ENCODE assay signal across 20 cellular contexts in the genomic region with DNA sequence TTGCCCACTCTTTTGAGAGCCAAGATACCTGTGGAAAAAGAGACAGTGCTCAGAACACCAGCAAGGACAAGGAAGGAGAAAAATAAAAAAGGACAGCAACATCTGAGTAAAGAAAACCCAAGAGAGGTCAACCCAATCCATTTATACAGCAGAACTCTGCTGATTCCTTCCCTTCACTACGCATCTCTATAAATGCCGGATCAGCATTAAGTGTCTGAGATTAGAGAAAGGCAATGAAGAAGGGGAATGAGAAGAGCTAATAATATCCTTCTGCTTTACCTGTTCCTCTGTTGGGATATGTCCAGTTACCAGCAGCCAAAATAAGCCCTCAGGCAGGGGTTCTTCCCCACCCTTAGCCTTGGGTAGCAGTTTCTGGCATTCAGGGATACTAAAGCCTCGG. TPM values are rescaled to one million over a fixed set of nuclear protein-coding genes. Genes with fewer than 3 reads are reported as not detected.
DNase-seq lines count a peak whose midpoint lies in the region; ATAC-seq, FAIRE-seq and TF ChIP-seq lines count a peak whose summit lies in the region.
"Had no signal": no experiment of that assay in that cellular context is flagged by ENCODE, and none has a peak within 500 bp of the region (broad histone marks: within the 10 kb centered on the region; RNA-seq: fewer than 3 reads in every experiment).

No MANE protein-coding gene starts in this region.

- H3K27me3 Mint-ChIP-seq in astrocyte (ENCODE audit: low read depth, unreplicated experiment) (no peaks in the 10 kb centered on the region), naive B cell (no peaks in the 10 kb centered on the region)

- no peak overlapping the region for H3K27ac ChIP-seq in HepG2 (ENCODE audit: extremely low read length, insufficient read depth, low read length)
- no peak overlapping the region for H3K27ac ChIP-seq in right lobe of liver
- H3K27ac ChIP-seq in astrocyte (ENCODE audit: low read depth, low read length), result no peak overlapping the region
- H3K27ac ChIP-seq: SJCRH30 had no signal

- H3K4me1 Mint-ChIP-seq in astrocyte (ENCODE audit: low read depth, unreplicated experiment), result no peaks in the 10 kb centered on the region
- H3K4me1 Mint-ChIP-seq in naive B cell, result peaks cover 0 to 12% (median 2%) of the 10 kb centered on the region in 3 donors

- CTCF ChIA-PET in HepG2 (lab: Yijun Ruan, JAX; ENCODE audit: low intra/inter-chr PET ratio, low total read pairs), result no interaction called here

- H3K79me2 ChIP-seq in HepG2 (ENCODE audit: insufficient read depth, low read length), result peaks cover 4% of the 10 kb centered on the region
- H3K79me2 ChIP-seq in astrocyte (ENCODE audit: insufficient read depth, low read length), result peaks cover 4% of the 10 kb centered on the region

- FAIRE-seq in HepG2 (lab: Jason Lieb, UNC) (no peak), astrocyte (lab: Jason Lieb, UNC) (no peak)
- FAIRE-seq: GM19239, HTR-8/SVneo had no signal

- no peaks in the 10 kb centered on the region for H4K20me1 ChIP-seq in HepG2 (ENCODE audit: insufficient read depth, low read length)
- peaks cover 16% of the 10 kb centered on the region for H4K20me1 ChIP-seq in astrocyte (ENCODE audit: insufficient read depth, low read length)

- H3K9me3 ChIP-seq in HepG2 (ENCODE audit: low read length) (no peaks in the 10 kb centered on the region), right lobe of liver (no peaks in the 10 kb centered on the region), astrocyte (ENCODE audit: insufficient read depth, low read depth, low read length) (no peaks in the 10 kb centered on the region)
- H3K9me3 ChIP-seq: SJCRH30 had no signal

- H3K36me3 Mint-ChIP-seq in astrocyte (ENCODE audit: low read depth, unreplicated experiment) (peaks cover 22% of the 10 kb centered on the region), naive B cell (peaks cover 12 to 15% of the 10 kb centered on the region in 2 donors)

- peaks cover 21% of the 10 kb centered on the region for H3K4me1 ChIP-seq in HepG2 (ENCODE audit: insufficient read depth, low read length)
- peaks cover 0 to 63% (median 17%) of the 10 kb centered on the region in 4 donors for H3K4me1 ChIP-seq in right lobe of liver
- no peaks in the 10 kb centered on the region for H3K4me1 ChIP-seq in astrocyte (ENCODE audit: insufficient read depth, low read length)
- H3K4me1 ChIP-seq: SJCRH30 had no signal

- TF ChIP-seq CTCF in HepG2 (CRISPR knock-in tag; IDR thresholded peaks at IDR 0.05), result no peak
- no peak for TF ChIP-seq CTCF in right lobe of liver (IDR thresholded peaks at IDR 0.05)
- TF ChIP-seq CTCF in astrocyte (IDR thresholded peaks at IDR 0.05; ENCODE audit: insufficient read depth, low read depth, low read length), result no peak

- no peaks in the 10 kb centered on the region for H3K27me3 ChIP-seq in HepG2 (ENCODE audit: control insufficient read depth in 1 of 2, insufficient read depth in 2 of 2, low read length in 2 of 2)
- no peaks in the 10 kb centered on the region for H3K27me3 ChIP-seq in right lobe of liver
- no peaks in the 10 kb centered on the region for H3K27me3 ChIP-seq in astrocyte (ENCODE audit: insufficient read depth, low read length)
- H3K27me3 ChIP-seq: SJCRH30 had no signal

- POLR2A ChIA-PET in HepG2 (lab: Yijun Ruan, JAX), result interaction anchor here (1.5 kb wide), 1 partner anchor 15 kb away, joined by 4 read pairs; no protein-coding TSS in a partner anchor

- in situ Hi-C loops in HepG2 (cut with HindIII; ENCODE audit: extremely low pct_ligation_motif_present, low pct_unique_long_range_greater_than_20kb), result no loop called here

- H3K36me3 ChIP-seq in HepG2 (replicated peaks in 1 of 2; ENCODE audit: control insufficient read depth in 1 of 2, insufficient read depth in 2 of 2, low read length in 2 of 2) (peaks cover 15 to 66% of the 10 kb centered on the region in 2 experiments), right lobe of liver (peaks cover 6 to 73% (median 40%) of the 10 kb centered on the region in 4 donors), astrocyte (ENCODE audit: insufficient read depth, low read length) (peaks cover 45% of the 10 kb centered on the region)

- DNase-seq in HepG2 (ENCODE audit: low spot score), result no peak
- no peak for DNase-seq in right lobe of liver
- no peak for DNase-seq in astrocyte (ENCODE audit: low read depth)
- DNase-seq in naive B cell, result no peak
- DNase-seq in DMS79 (lab: John Stamatoyannopoulos, UW), result no peak
- no peak for DNase-seq in HCEC 1CT
- DNase-seq: COR-L47, DMS 273 treated with DMSO at 0.1 percent for 48 hours, GF-D8, H9, MM.1S, NCI-H1105, NCI-H2081 treated with DMSO at 0.1 percent for 48 hours, NCI-H446 treated with DMSO at 0.1 percent for 48 hours, NCI-H69, SJCRH30 had no signal

- TF ChIP-seq EP300 in HepG2 (IDR thresholded peaks at IDR 0.05; ENCODE audit: low read depth in 2 of 2, low read length in 2 of 2) (no peak), HepG2 (CRISPR knock-in tag; IDR thresholded peaks at IDR 0.05; ENCODE audit: borderline replicate concordance) (no peak)

- no peak for TF ChIP-seq RAD21 in HepG2 (CRISPR knock-in tag; IDR thresholded peaks at IDR 0.05)

- ATAC-seq in HepG2 (no peak), right lobe of liver (no peak), naive B cell (ENCODE audit: low read depth in 2 of 2) (no peak), GM18519 (IDR thresholded peaks at IDR 0.05; ENCODE audit: low FRiP score, unreplicated experiment) (no peak)
- ATAC-seq: Panc1 had no signal

- H3K9ac ChIP-seq in HepG2 (ENCODE audit: insufficient read depth, low read depth, low read length), result no peak overlapping the region
- H3K9ac ChIP-seq in astrocyte (ENCODE audit: low read length), result no peak overlapping the region

- H3K4me3 ChIP-seq in HepG2 (replicated peaks in 1 of 3; ENCODE audit: insufficient read depth in 1 of 3, low read depth in 2 of 3, low read length in 3 of 3) (no peak overlapping the region), right lobe of liver (no peak overlapping the region), astrocyte (ENCODE audit: insufficient read depth, low read depth, low read length) (no peak overlapping the region)
- H3K4me3 ChIP-seq: SJCRH30 had no signal

- H3K9me3 Mint-ChIP-seq in astrocyte (ENCODE audit: unreplicated experiment) (no peaks in the 10 kb centered on the region), naive B cell (no peaks in the 10 kb centered on the region)
- H3K9me3 Mint-ChIP-seq: H9 had no signal

- H3K4me2 ChIP-seq in HepG2 (ENCODE audit: low read depth, low read length) (no peak overlapping the region), astrocyte (ENCODE audit: low read length) (no peak overlapping the region)

- TF ChIP-seq POLR2A in HepG2 (IDR thresholded peaks at IDR 0.05; ENCODE audit: insufficient read depth in 1 of 2, low read depth in 2 of 2, low read length in 2 of 2), result no peak
- no peak for TF ChIP-seq POLR2A in right lobe of liver (IDR thresholded peaks at IDR 0.05)

- intact Hi-C loops in HepG2 (cut with micrococcal nuclease; ENCODE audit: unreplicated experiment), result no loop called here
- intact Hi-C loops in right lobe of liver (cut with DNase I), result no loop called here

- BruUV-seq in HepG2 (replicated peaks; lab: Mats Ljungman, UMichigan), result no TSS peak

- H3K4me3 Mint-ChIP-seq in astrocyte (ENCODE audit: unreplicated experiment) (no peak overlapping the region), naive B cell (no peak overlapping the region)
- H3K4me3 Mint-ChIP-seq: H9 had no signal

- 95% methylated on average over 3 of the region's 3 CpGs for WGBS in HepG2 (ENCODE audit: low lambda C conversion rate)
- 95% methylated on average over 3 of the region's 3 CpGs for WGBS in right lobe of liver (ENCODE audit: insufficient coverage, low coverage, low lambda C conversion rate, missing lambda C conversion rate)

- H3K27ac Mint-ChIP-seq in astrocyte (ENCODE audit: unreplicated experiment), result peak overlapping the region; percentile 62
- H3K27ac Mint-ChIP-seq in naive B cell, result peak overlapping the region in 4 of 6 donors; percentile 16 to 80 (median 56)
- H3K27ac Mint-ChIP-seq: H9 had no signal

- H2AFZ ChIP-seq in HepG2 (ENCODE audit: low read length), result no peak overlapping the region
- no peak overlapping the region for H2AFZ ChIP-seq in astrocyte (ENCODE audit: low read depth, low read length)

RNA-seq across cellular contexts. Expression of a gene that starts 15.8 kb away (rescaled TPM):
- total RNA-seq in HepG2 (2016; rRNA removed; fragmentation: Illumina TruSeq; extraction: Trizol) (18.6 and 21.0 TPM in 2 replicates), right lobe of liver (10 to 100 TPM in 3 of 6 experiments, 1 to 10 TPM in 3; 5.5 to 25.1 (median 13.0) TPM), astrocyte (6.7 and 9.3 TPM in 2 replicates)
- total RNA-seq in HepG2 (2016; cell fraction: cytosol; rRNA removed; fragmentation: Illumina TruSeq; extraction: Trizol; ENCODE audit: low read depth), result 10.8 and 11.2 TPM in 2 replicates
- 20.5 and 20.7 TPM in 2 replicates for total RNA-seq in HepG2 (2016; cell fraction: insoluble cytoplasmic fraction; rRNA removed; fragmentation: Illumina TruSeq; extraction: Trizol)
- total RNA-seq in HepG2 (2016; cell fraction: membrane; rRNA removed; fragmentation: Illumina TruSeq; extraction: Trizol), result 19.9 and 20.0 TPM in 2 replicates
- 16.9 and 18.6 TPM in 2 replicates for total RNA-seq in HepG2 (2016; cell fraction: nucleus; rRNA removed; fragmentation: Illumina TruSeq; extraction: Trizol)
- polyA plus RNA-seq in HepG2 (2011; rRNA removed) (35.3 and 37.3 TPM in 2 replicates), naive B cell (ENCODE audit: low read depth in 6 of 6) (10 to 100 TPM in 5 of 6 donors, 1 to 10 TPM in 1; 9.5 to 16.6 (median 14.2) TPM)
- polyA plus RNA-seq in HepG2 (2011; cell fraction: cytosol; rRNA removed), result 27.3 and 29.7 TPM in 2 replicates
- polyA plus RNA-seq in HepG2 (2011; cell fraction: nucleus; rRNA removed), result 47.9 and 56.5 TPM in 2 replicates
- polyA plus RNA-seq in HepG2 (2012), result 14.4 TPM in 2 replicates
- polyA plus RNA-seq in HepG2 (2016; cell fraction: cytosol; fragmentation: Illumina TruSeq; extraction: Trizol; ENCODE audit: low read depth), result 11.5 and 12.3 TPM in 2 replicates
- polyA plus RNA-seq in HepG2 (2016; cell fraction: insoluble cytoplasmic fraction; fragmentation: Illumina TruSeq; extraction: Trizol; ENCODE audit: low read depth), result 20.5 and 20.9 TPM in 2 replicates
- 16.8 and 16.9 TPM in 2 replicates for polyA plus RNA-seq in HepG2 (2016; cell fraction: membrane; fragmentation: Illumina TruSeq; extraction: Trizol; ENCODE audit: low read depth)
- polyA plus RNA-seq in HepG2 (2016; cell fraction: nucleus; fragmentation: Illumina TruSeq; extraction: Trizol; ENCODE audit: insufficient read depth, low read depth), result 52.1 and 53.2 TPM in 2 replicates
- 23.4 and 33.2 TPM in 2 replicates for polyA minus RNA-seq in HepG2 (2011; rRNA and poly(A)+ RNA removed; ENCODE audit: low replicate concordance)
- polyA minus RNA-seq in HepG2 (2011; cell fraction: cytosol; rRNA and poly(A)+ RNA removed), result 7.5 and 9.5 TPM in 2 replicates
- 33.2 and 35.2 TPM in 2 replicates for polyA minus RNA-seq in HepG2 (2011; cell fraction: nucleus; rRNA and poly(A)+ RNA removed)

RNA-seq across cellular contexts. Expression of a gene that starts 17.5 kb away (rescaled TPM):
- total RNA-seq in HepG2 (2016; rRNA removed; fragmentation: Illumina TruSeq; extraction: Trizol), result 175 and 243 TPM in 2 replicates
- 84.6 and 90.4 TPM in 2 replicates for total RNA-seq in HepG2 (2016; cell fraction: cytosol; rRNA removed; fragmentation: Illumina TruSeq; extraction: Trizol; ENCODE audit: low read depth)
- total RNA-seq in HepG2 (2016; cell fraction: insoluble cytoplasmic fraction; rRNA removed; fragmentation: Illumina TruSeq; extraction: Trizol), result 173 and 226 TPM in 2 replicates
- 154 and 164 TPM in 2 replicates for total RNA-seq in HepG2 (2016; cell fraction: membrane; rRNA removed; fragmentation: Illumina TruSeq; extraction: Trizol)
- total RNA-seq in HepG2 (2016; cell fraction: nucleus; rRNA removed; fragmentation: Illumina TruSeq; extraction: Trizol), result 167 and 188 TPM in 2 replicates
- 173 and 177 TPM in 2 replicates for polyA plus RNA-seq in HepG2 (2011; rRNA removed)
- 103 and 144 TPM in 2 replicates for polyA plus RNA-seq in HepG2 (2011; cell fraction: cytosol; rRNA removed)
- 269 and 358 TPM in 2 replicates for polyA plus RNA-seq in HepG2 (2011; cell fraction: nucleus; rRNA removed)
- 154 and 155 TPM in 2 replicates for polyA plus RNA-seq in HepG2 (2012)
- 54.5 and 60.2 TPM in 2 replicates for polyA plus RNA-seq in HepG2 (2016; cell fraction: cytosol; fragmentation: Illumina TruSeq; extraction: Trizol; ENCODE audit: low read depth)
- polyA plus RNA-seq in HepG2 (2016; cell fraction: insoluble cytoplasmic fraction; fragmentation: Illumina TruSeq; extraction: Trizol; ENCODE audit: low read depth), result 276 and 332 TPM in 2 replicates
- 169 and 187 TPM in 2 replicates for polyA plus RNA-seq in HepG2 (2016; cell fraction: membrane; fragmentation: Illumina TruSeq; extraction: Trizol; ENCODE audit: low read depth)
- polyA plus RNA-seq in HepG2 (2016; cell fraction: nucleus; fragmentation: Illumina TruSeq; extraction: Trizol; ENCODE audit: insufficient read depth, low read depth), result 390 and 405 TPM in 2 replicates
- polyA minus RNA-seq in HepG2 (2011; rRNA and poly(A)+ RNA removed; ENCODE audit: low replicate concordance), result 196 and 204 TPM in 2 replicates
- polyA minus RNA-seq in HepG2 (2011; cell fraction: cytosol; rRNA and poly(A)+ RNA removed), result 208 and 227 TPM in 2 replicates
- 128 and 180 TPM in 2 replicates for polyA minus RNA-seq in HepG2 (2011; cell fraction: nucleus; rRNA and poly(A)+ RNA removed)
- total RNA-seq in right lobe of liver, result 100 to 1,000 TPM in 1 of 6 experiments, 10 to 100 TPM in 5; 45.6 to 109 (median 61.2) TPM
- total RNA-seq in astrocyte, result 171 and 212 TPM in 2 replicates
- polyA plus RNA-seq in naive B cell (ENCODE audit: low read depth in 6 of 6), result 10 to 100 TPM; 60.8 to 88.7 (median 72.1) TPM

RNA-seq across cellular contexts. Expression of a gene that starts 24.4 kb away (rescaled TPM):
- total RNA-seq in HepG2 (2016; rRNA removed; fragmentation: Illumina TruSeq; extraction: Trizol), result 7.8 and 22.0 TPM in 2 replicates
- 1.1 and 2.9 TPM in 2 replicates for total RNA-seq in HepG2 (2016; cell fraction: cytosol; rRNA removed; fragmentation: Illumina TruSeq; extraction: Trizol; ENCODE audit: low read depth)
- total RNA-seq in HepG2 (2016; cell fraction: insoluble cytoplasmic fraction; rRNA removed; fragmentation: Illumina TruSeq; extraction: Trizol), result 7.7 and 17.9 TPM in 2 replicates
- total RNA-seq in HepG2 (2016; cell fraction: membrane; rRNA removed; fragmentation: Illumina TruSeq; extraction: Trizol), result 4.4 and 5.8 TPM in 2 replicates
- total RNA-seq in HepG2 (2016; cell fraction: nucleus; rRNA removed; fragmentation: Illumina TruSeq; extraction: Trizol), result 11.5 and 15.5 TPM in 2 replicates
- 9.2 and 11.2 TPM in 2 replicates for polyA plus RNA-seq in HepG2 (2011; rRNA removed)
- polyA plus RNA-seq in HepG2 (2011; cell fraction: cytosol; rRNA removed), result 6.2 TPM in 2 replicates
- 29.6 and 34.0 TPM in 2 replicates for polyA plus RNA-seq in HepG2 (2011; cell fraction: nucleus; rRNA removed)
- 9.0 and 10.3 TPM in 2 replicates for polyA plus RNA-seq in HepG2 (2012)
- polyA plus RNA-seq in HepG2 (2016; cell fraction: cytosol; fragmentation: Illumina TruSeq; extraction: Trizol; ENCODE audit: low read depth), result 0.48 and 0.53 TPM in 2 replicates
- 9.4 and 12.7 TPM in 2 replicates for polyA plus RNA-seq in HepG2 (2016; cell fraction: insoluble cytoplasmic fraction; fragmentation: Illumina TruSeq; extraction: Trizol; ENCODE audit: low read depth)
- polyA plus RNA-seq in HepG2 (2016; cell fraction: membrane; fragmentation: Illumina TruSeq; extraction: Trizol; ENCODE audit: low read depth), result 1.5 and 1.6 TPM in 2 replicates
- 25.3 and 28.1 TPM in 2 replicates for polyA plus RNA-seq in HepG2 (2016; cell fraction: nucleus; fragmentation: Illumina TruSeq; extraction: Trizol; ENCODE audit: insufficient read depth, low read depth)
- polyA minus RNA-seq in HepG2 (2011; rRNA and poly(A)+ RNA removed; ENCODE audit: low replicate concordance), result 34.8 and 47.2 TPM in 2 replicates
- 11.2 and 12.0 TPM in 2 replicates for polyA minus RNA-seq in HepG2 (2011; cell fraction: cytosol; rRNA and poly(A)+ RNA removed)
- polyA minus RNA-seq in HepG2 (2011; cell fraction: nucleus; rRNA and poly(A)+ RNA removed), result 11.9 and 12.7 TPM in 2 replicates
- 10 to 100 TPM; 10.6 to 16.1 (median 12.2) TPM for total RNA-seq in right lobe of liver
- total RNA-seq in astrocyte, result 98.4 and 105 TPM in 2 replicates
- 10 to 100 TPM in 3 of 6 donors, 1 to 10 TPM in 3; 2.3 to 13.2 (median 8.0) TPM for polyA plus RNA-seq in naive B cell (ENCODE audit: low read depth in 6 of 6)

RNA-seq across cellular contexts. Expression of a gene that starts 33.2 kb away (rescaled TPM):
- 246 and 356 TPM in 2 replicates for total RNA-seq in HepG2 (2016; rRNA removed; fragmentation: Illumina TruSeq; extraction: Trizol)
- 86.2 and 116 TPM in 2 replicates for total RNA-seq in HepG2 (2016; cell fraction: cytosol; rRNA removed; fragmentation: Illumina TruSeq; extraction: Trizol; ENCODE audit: low read depth)
- total RNA-seq in HepG2 (2016; cell fraction: insoluble cytoplasmic fraction; rRNA removed; fragmentation: Illumina TruSeq; extraction: Trizol), result 297 and 346 TPM in 2 replicates
- 159 and 178 TPM in 2 replicates for total RNA-seq in HepG2 (2016; cell fraction: membrane; rRNA removed; fragmentation: Illumina TruSeq; extraction: Trizol)
- total RNA-seq in HepG2 (2016; cell fraction: nucleus; rRNA removed; fragmentation: Illumina TruSeq; extraction: Trizol), result 222 and 249 TPM in 2 replicates
- polyA plus RNA-seq in HepG2 (2011; rRNA removed), result 250 and 285 TPM in 2 replicates
- polyA plus RNA-seq in HepG2 (2011; cell fraction: cytosol; rRNA removed), result 234 and 239 TPM in 2 replicates
- polyA plus RNA-seq in HepG2 (2011; cell fraction: nucleus; rRNA removed), result 93.0 and 101 TPM in 2 replicates
- 153 and 157 TPM in 2 replicates for polyA plus RNA-seq in HepG2 (2012)
- 111 and 147 TPM in 2 replicates for polyA plus RNA-seq in HepG2 (2016; cell fraction: cytosol; fragmentation: Illumina TruSeq; extraction: Trizol; ENCODE audit: low read depth)
- polyA plus RNA-seq in HepG2 (2016; cell fraction: insoluble cytoplasmic fraction; fragmentation: Illumina TruSeq; extraction: Trizol; ENCODE audit: low read depth), result 240 and 292 TPM in 2 replicates
- 135 and 177 TPM in 2 replicates for polyA plus RNA-seq in HepG2 (2016; cell fraction: membrane; fragmentation: Illumina TruSeq; extraction: Trizol; ENCODE audit: low read depth)
- polyA plus RNA-seq in HepG2 (2016; cell fraction: nucleus; fragmentation: Illumina TruSeq; extraction: Trizol; ENCODE audit: insufficient read depth, low read depth), result 388 and 406 TPM in 2 replicates
- polyA minus RNA-seq in HepG2 (2011; rRNA and poly(A)+ RNA removed; ENCODE audit: low replicate concordance), result 67.5 and 176 TPM in 2 replicates
- 51.0 and 58.1 TPM in 2 replicates for polyA minus RNA-seq in HepG2 (2011; cell fraction: cytosol; rRNA and poly(A)+ RNA removed)
- polyA minus RNA-seq in HepG2 (2011; cell fraction: nucleus; rRNA and poly(A)+ RNA removed), result 63.1 and 76.1 TPM in 2 replicates
- total RNA-seq in right lobe of liver, result 10 to 100 TPM; 63.7 to 93.7 (median 76.5) TPM
- 187 and 202 TPM in 2 replicates for total RNA-seq in astrocyte
- 100 to 1,000 TPM; 134 to 210 (median 152) TPM for polyA plus RNA-seq in naive B cell (ENCODE audit: low read depth in 6 of 6)

RNA-seq across cellular contexts. Expression of a gene that starts 51.2 kb away (rescaled TPM):
- total RNA-seq in HepG2 (2016; rRNA removed; fragmentation: Illumina TruSeq; extraction: Trizol), result 14.8 and 27.2 TPM in 2 replicates
- total RNA-seq in HepG2 (2016; cell fraction: cytosol; rRNA removed; fragmentation: Illumina TruSeq; extraction: Trizol; ENCODE audit: low read depth), result 1.6 and 2.2 TPM in 2 replicates
- total RNA-seq in HepG2 (2016; cell fraction: insoluble cytoplasmic fraction; rRNA removed; fragmentation: Illumina TruSeq; extraction: Trizol), result 12.7 and 29.9 TPM in 2 replicates
- 4.4 and 4.6 TPM in 2 replicates for total RNA-seq in HepG2 (2016; cell fraction: membrane; rRNA removed; fragmentation: Illumina TruSeq; extraction: Trizol)
- total RNA-seq in HepG2 (2016; cell fraction: nucleus; rRNA removed; fragmentation: Illumina TruSeq; extraction: Trizol), result 46.3 and 53.3 TPM in 2 replicates
- 61.1 and 68.5 TPM in 2 replicates for polyA plus RNA-seq in HepG2 (2011; rRNA removed)
- 10.4 and 10.7 TPM in 2 replicates for polyA plus RNA-seq in HepG2 (2011; cell fraction: cytosol; rRNA removed)
- 745 and 829 TPM in 2 replicates for polyA plus RNA-seq in HepG2 (2011; cell fraction: nucleus; rRNA removed)
- 59.3 and 76.5 TPM in 2 replicates for polyA plus RNA-seq in HepG2 (2012)
- polyA plus RNA-seq in HepG2 (2016; cell fraction: cytosol; fragmentation: Illumina TruSeq; extraction: Trizol; ENCODE audit: low read depth), result 0.83 TPM in 2 replicates
- 11.7 and 13.2 TPM in 2 replicates for polyA plus RNA-seq in HepG2 (2016; cell fraction: insoluble cytoplasmic fraction; fragmentation: Illumina TruSeq; extraction: Trizol; ENCODE audit: low read depth)
- polyA plus RNA-seq in HepG2 (2016; cell fraction: membrane; fragmentation: Illumina TruSeq; extraction: Trizol; ENCODE audit: low read depth), result 1.2 and 2.0 TPM in 2 replicates
- 117 and 129 TPM in 2 replicates for polyA plus RNA-seq in HepG2 (2016; cell fraction: nucleus; fragmentation: Illumina TruSeq; extraction: Trizol; ENCODE audit: insufficient read depth, low read depth)
- 28.0 and 50.8 TPM in 2 replicates for polyA minus RNA-seq in HepG2 (2011; rRNA and poly(A)+ RNA removed; ENCODE audit: low replicate concordance)
- 6.0 and 6.1 TPM in 2 replicates for polyA minus RNA-seq in HepG2 (2011; cell fraction: cytosol; rRNA and poly(A)+ RNA removed)
- 91.0 and 105 TPM in 2 replicates for polyA minus RNA-seq in HepG2 (2011; cell fraction: nucleus; rRNA and poly(A)+ RNA removed)
- 100 to 1,000 TPM in 1 of 6 experiments, 10 to 100 TPM in 5; 21.7 to 109 (median 57.7) TPM for total RNA-seq in right lobe of liver
- 10.1 and 15.4 TPM in 2 replicates for total RNA-seq in astrocyte
- polyA plus RNA-seq in naive B cell (ENCODE audit: low read depth in 6 of 6), result 10 to 100 TPM in 5 of 6 donors, 1 to 10 TPM in 1; 10.0 to 15.3 (median 13.6) TPM
